22 cellular contexts compared by ENCODE assay signal in the genomic region with DNA sequence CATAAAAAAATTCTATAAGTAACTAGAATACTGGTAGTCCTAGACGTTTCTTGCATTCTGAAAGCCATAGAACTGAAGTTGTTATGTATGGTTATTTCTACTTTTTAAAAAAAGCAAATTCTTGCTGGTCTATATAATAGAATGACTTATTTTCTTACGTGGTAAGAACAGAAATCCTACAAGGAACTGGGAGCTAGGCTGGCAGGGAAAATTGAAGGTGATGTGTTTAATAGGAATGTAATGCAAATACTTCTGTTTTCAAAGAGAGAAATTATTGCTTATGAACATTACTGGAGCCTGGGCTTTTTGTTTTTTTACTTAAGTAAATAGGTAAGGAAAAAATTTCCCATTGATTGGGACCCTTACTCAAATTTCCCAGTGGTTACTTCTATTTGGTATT. TPM values are rescaled to one million over a fixed set of nuclear protein-coding genes. Genes with fewer than 3 reads are reported as not detected.
"Had no signal": no experiment of that assay in that cellular context is flagged by ENCODE, and none has a peak within 500 bp of the region (broad histone marks: within the 10 kb centered on the region; RNA-seq: fewer than 3 reads in every experiment).

No MANE protein-coding gene starts in this region.

- H3K27ac Mint-ChIP-seq: activated CD4-positive, alpha-beta T cell treated with anti-CD3 and anti-CD28 coated beads, Interleukin-2, amount 10 ng/mL, durations not matched to agents 24 days and 14 days; activated CD8-positive, alpha-beta T cell treated with anti-CD3 and anti-CD28 coated beads for 36 hours; naive B cell had no signal

- H3K27me3 ChIP-seq: esophagus squamous epithelium, ovary had no signal

- H3K27me3 Mint-ChIP-seq: activated CD4-positive, alpha-beta T cell treated with anti-CD3 and anti-CD28 coated beads, Interleukin-2, amount 10 ng/mL, durations not matched to agents 24 days and 14 days; activated CD8-positive, alpha-beta T cell treated with anti-CD3 and anti-CD28 coated beads for 36 hours; naive B cell; T-cell had no signal

- H3K27ac ChIP-seq: esophagus squamous epithelium, ovary, psoas muscle had no signal

- H3K9me3 ChIP-seq: esophagus squamous epithelium, mucosa of descending colon, ovary, psoas muscle had no signal

- H3K4me3 Mint-ChIP-seq: activated CD4-positive, alpha-beta T cell treated with anti-CD3 and anti-CD28 coated beads, Interleukin-2, amount 10 ng/mL, durations not matched to agents 24 days and 14 days; activated CD8-positive, alpha-beta T cell treated with anti-CD3 and anti-CD28 coated beads for 36 hours; naive B cell; T-cell had no signal

- DNase-seq: activated CD4-positive, alpha-beta T cell treated with anti-CD3 and anti-CD28 coated beads, Interleukin-2, amount 10 ng/mL, durations not matched to agents 24 days and 14 days; activated CD4-positive, CD25-positive, alpha-beta regulatory T cell; activated CD8-positive, alpha-beta T cell treated with anti-CD3 and anti-CD28 coated beads for 36 hours; activated effector memory CD4-positive, alpha-beta T cell treated with anti-CD3 and anti-CD28 coated beads, Interleukin-2, amount 50 U/mL, for 16 hours; activated T-cell treated with anti-CD3 and anti-CD28 coated beads, Interleukin-2, amount 50 U/mL, for 1 hour; dermis blood vessel endothelial cell; effector memory CD4-positive, alpha-beta T cell; esophagus squamous epithelium; mesenchymal stem cell; mucosa of descending colon; naive B cell; ovary; psoas muscle; right cardiac atrium; stimulated activated CD4-positive, alpha-beta T cell treated with anti-CD3 and anti-CD28 coated beads, Interleukin-4, amount 100 ng/mL, for 1 hour; T-cell; T1000 had no signal

- H3K4me3 ChIP-seq: esophagus squamous epithelium, mucosa of descending colon, ovary, psoas muscle, smooth muscle cell had no signal

- H3K36me3 ChIP-seq: ovary had no signal

- H3K4me2 ChIP-seq: smooth muscle cell had no signal

- H3K9me3 Mint-ChIP-seq: activated CD4-positive, alpha-beta T cell treated with anti-CD3 and anti-CD28 coated beads, Interleukin-2, amount 10 ng/mL, durations not matched to agents 24 days and 14 days; activated CD8-positive, alpha-beta T cell treated with anti-CD3 and anti-CD28 coated beads for 36 hours; activated naive CD4-positive, alpha-beta T cell treated with anti-CD3 and anti-CD28 coated beads, Interleukin-2, amount 50 U/mL, for 72 hours; naive B cell; T-cell had no signal

- ATAC-seq: activated CD8-positive, alpha-beta T cell treated with anti-CD3 and anti-CD28 coated beads for 36 hours; activated naive CD4-positive, alpha-beta T cell treated with anti-CD3 and anti-CD28 coated beads, Interleukin-2, amount 50 U/mL, for 72 hours; mucosa of descending colon; psoas muscle; right cardiac atrium; T-cell had no signal

- H3K4me1 ChIP-seq: esophagus squamous epithelium, psoas muscle had no signal

RNA-seq across cellular contexts. Expression of gene SMIM43, which starts 49.8 kb away (rescaled TPM):
- total RNA-seq: activated CD4-positive, alpha-beta T cell treated with anti-CD3 and anti-CD28 coated beads, Interleukin-2, amount 10 ng/mL, durations not matched to agents 24 days and 14 days; activated CD8-positive, alpha-beta T cell treated with anti-CD3 and anti-CD28 coated beads for 36 hours; activated naive CD4-positive, alpha-beta T cell treated with anti-CD3 and anti-CD28 coated beads, Interleukin-2, amount 50 U/mL, for 72 hours; chondrocyte; liver; psoas muscle; smooth muscle cell; ureter had no signal
- polyA plus RNA-seq: liver, smooth muscle cell had no signal
